ENCODE assay signal across 11 cellular contexts in genomic region chr4:7823416-7823824, GRCh38.
A peak's percentile ranks its signal among the peaks of the same experiment; 100 is the strongest.
DNase-seq lines count a peak whose midpoint lies in the region; ATAC-seq, FAIRE-seq and TF ChIP-seq lines count a peak whose summit lies in the region.
"Had no signal": no experiment of that assay in that cellular context is flagged by ENCODE, and none has a peak within 500 bp of the region (broad histone marks: within the 10 kb centered on the region; RNA-seq: fewer than 3 reads in every experiment).

No MANE protein-coding gene starts in this region.

- H3K79me2 ChIP-seq in parathyroid adenoma: no peaks in the 10 kb centered on the region

- peaks cover 23% of the 10 kb centered on the region for H3K4me1 Mint-ChIP-seq in activated T-helper 1 cell treated with anti-CD3 and anti-CD28 coated beads, Interleukin-12 subunit alpha, Interleukin-12 subunit beta, Interleukin-2, Interleukin-4 antibody, amounts not matched to agents 30 ng/mL and 10 ng/mL and 1 ng/mL, durations not matched to agents 14 hours and 24 hours and 36 hours (ENCODE audit: low read depth)

- ATAC-seq in A549 (peak; percentile 55 to 68; a peak in 5 of 6 replicates), left cardiac atrium (peak; percentile 70 to 87)

- peaks cover 72% of the 10 kb centered on the region for H3K4me1 ChIP-seq in A549
- peaks cover 17% of the 10 kb centered on the region for H3K4me1 ChIP-seq in parathyroid adenoma

- H3K27me3 ChIP-seq in WERI-Rb-1 (ENCODE audit: insufficient read depth, low read depth, severe bottlenecking) (no peaks in the 10 kb centered on the region), parathyroid adenoma (ENCODE audit: control insufficient read depth, insufficient read depth, low read length) (no peaks in the 10 kb centered on the region)

- H2AFZ ChIP-seq in parathyroid adenoma: no peak overlapping the region

- no peak for TF ChIP-seq RAD21 in A549 (conservative IDR thresholded peaks at IDR 0.05 in 1 of 2, IDR thresholded peaks at IDR 0.05 in 1 of 2)

- H3K27ac Mint-ChIP-seq in activated T-helper 1 cell treated with anti-CD3 and anti-CD28 coated beads, Interleukin-12 subunit alpha, Interleukin-12 subunit beta, Interleukin-2, Interleukin-4 antibody, amounts not matched to agents 30 ng/mL and 10 ng/mL and 1 ng/mL, durations not matched to agents 14 hours and 24 hours and 36 hours: no peak overlapping the region

- FAIRE-seq in A549 (lab: Jason Lieb, UNC): no peak

- peaks cover 4% of the 10 kb centered on the region for H3K36me3 ChIP-seq in WERI-Rb-1
- H3K36me3 ChIP-seq in parathyroid adenoma (ENCODE audit: control insufficient read depth, insufficient read depth, low read length): no peaks in the 10 kb centered on the region

- POLR2A ChIA-PET in A549 (lab: Yijun Ruan, JAX): no interaction called here

- H3K27me3 Mint-ChIP-seq in activated T-helper 1 cell treated with anti-CD3 and anti-CD28 coated beads, Interleukin-12 subunit alpha, Interleukin-12 subunit beta, Interleukin-2, Interleukin-4 antibody, amounts not matched to agents 30 ng/mL and 10 ng/mL and 1 ng/mL, durations not matched to agents 14 hours and 24 hours and 36 hours (ENCODE audit: insufficient read depth): peaks cover 6% of the 10 kb centered on the region

- DNase-seq in A549 (ENCODE audit: low read depth in 1 of 2, low spot score in 1 of 2) (peak in 1 of 2 experiments; percentile 51), WERI-Rb-1 (peak; percentile 90), left cardiac atrium (peak; percentile 89), NCI-H226 (no peak), GM03348 (ENCODE audit: low spot score) (no peak), GM13977 (ENCODE audit: low spot score) (no peak)
- no peak for DNase-seq in activated T-helper 1 cell treated with anti-CD3 and anti-CD28 coated beads, Interleukin-12 subunit alpha, Interleukin-12 subunit beta, Interleukin-2, Interleukin-4 antibody, amounts not matched to agents 30 ng/mL and 10 ng/mL and 1 ng/mL, durations not matched to agents 14 hours and 24 hours and 36 hours (ENCODE audit: low spot score)
- DNase-seq: erythroblast, NCI-H2029 treated with DMSO at 0.1 percent for 48 hours, T-helper 9 cell had no signal

- no peaks in the 10 kb centered on the region for H3K9me3 ChIP-seq in A549
- no peaks in the 10 kb centered on the region for H3K9me3 ChIP-seq in WERI-Rb-1 (ENCODE audit: severe bottlenecking)
- no peaks in the 10 kb centered on the region for H3K9me3 ChIP-seq in parathyroid adenoma (ENCODE audit: control insufficient read depth, low read length)

- TF ChIP-seq CTCF in A549 (IDR thresholded peaks at IDR 0.05) (no peak), WERI-Rb-1 (IDR thresholded peaks at IDR 0.05; ENCODE audit: low read depth, low read length) (no peak), parathyroid adenoma (IDR thresholded peaks at IDR 0.05) (no peak), GM13977 (IDR thresholded peaks at IDR 0.05; ENCODE audit: extremely low read depth, insufficient read depth, missing control alignments) (no peak)

- in situ Hi-C loops in GM13977 (cut with MboI; ENCODE audit: low pct_unique_long_range_greater_than_20kb, low sequenced_read_pairs, unreplicated experiment): no loop called here

- peak overlapping the region; percentile 82 for H3K4me2 ChIP-seq in A549
- no peak overlapping the region for H3K4me2 ChIP-seq in parathyroid adenoma (ENCODE audit: low read length)

- no peak for TF ChIP-seq EP300 in A549 (IDR thresholded peaks at IDR 0.05)

- 22% methylated on average over 9 of the region's 9 CpGs for whole genome bisulfite sequencing in A549 (ENCODE audit: missing lambda C conversion rate)

- no peak overlapping the region for H3K4me3 ChIP-seq in A549
- H3K4me3 ChIP-seq in WERI-Rb-1 (ENCODE audit: low read depth, low read length): no peak overlapping the region
- H3K4me3 ChIP-seq in parathyroid adenoma (ENCODE audit: low read depth, low read length): no peak overlapping the region

- no peak overlapping the region for H3K4me3 Mint-ChIP-seq in activated T-helper 1 cell treated with anti-CD3 and anti-CD28 coated beads, Interleukin-12 subunit alpha, Interleukin-12 subunit beta, Interleukin-2, Interleukin-4 antibody, amounts not matched to agents 30 ng/mL and 10 ng/mL and 1 ng/mL, durations not matched to agents 14 hours and 24 hours and 36 hours

- H3K27ac ChIP-seq in A549 (peak overlapping the region; percentile 84 to 85), WERI-Rb-1 (peak overlapping the region; percentile 43), parathyroid adenoma (peak overlapping the region; percentile 65)

- H3K9me3 Mint-ChIP-seq in activated T-helper 1 cell treated with anti-CD3 and anti-CD28 coated beads, Interleukin-12 subunit alpha, Interleukin-12 subunit beta, Interleukin-2, Interleukin-4 antibody, amounts not matched to agents 30 ng/mL and 10 ng/mL and 1 ng/mL, durations not matched to agents 14 hours and 24 hours and 36 hours: no peaks in the 10 kb centered on the region

- intact Hi-C loops in left cardiac atrium (cut with DNase I): no loop called here
- intact Hi-C loops in activated T-helper 1 cell treated with anti-CD3 and anti-CD28 coated beads, Interleukin-12 subunit alpha, Interleukin-12 subunit beta, Interleukin-2, Interleukin-4 antibody, amounts not matched to agents 30 ng/mL and 10 ng/mL and 1 ng/mL, durations not matched to agents 14 hours and 24 hours and 36 hours (cut with micrococcal nuclease): no loop called here

- peaks cover 15% of the 10 kb centered on the region for H3K36me3 Mint-ChIP-seq in activated T-helper 1 cell treated with anti-CD3 and anti-CD28 coated beads, Interleukin-12 subunit alpha, Interleukin-12 subunit beta, Interleukin-2, Interleukin-4 antibody, amounts not matched to agents 30 ng/mL and 10 ng/mL and 1 ng/mL, durations not matched to agents 14 hours and 24 hours and 36 hours (ENCODE audit: low read depth)

- H3K9ac ChIP-seq in parathyroid adenoma: no peak overlapping the region

- CTCF ChIA-PET in A549 (lab: Yijun Ruan, JAX): interaction anchor here (0.7 to 1.3 kb wide), 5 partner anchors 8 to 53 kb away, joined by 3 read pairs; no protein-coding TSS in a partner anchor

- no peak for TF ChIP-seq POLR2A in A549 (IDR thresholded peaks at IDR 0.05; ENCODE audit: low read length)

TF ChIP-seq in A549, 52 proteins besides CTCF, POLR2A, EP300 and RAD21 (continues in another document):
- TF ChIP-seq MYC (IDR thresholded peaks at IDR 0.05; ENCODE audit: borderline replicate concordance, low read length): no peak
- no peak for TF ChIP-seq EHMT2 (IDR thresholded peaks at IDR 0.05; ENCODE audit: low read depth)
- no peak for TF ChIP-seq RFX5 (IDR thresholded peaks at IDR 0.05)
- TF ChIP-seq USF2 (IDR thresholded peaks at IDR 0.05): no peak
- TF ChIP-seq ELK1 (IDR thresholded peaks at IDR 0.05; ENCODE audit: low read depth, low read length): no peak
- TF ChIP-seq CEBPB (IDR thresholded peaks at IDR 0.05): no peak
- TF ChIP-seq FOXS1 (CRISPR knock-in tag; IDR thresholded peaks at IDR 0.05): no peak
- no peak for TF ChIP-seq RNF2 (IDR thresholded peaks at IDR 0.05; ENCODE audit: borderline replicate concordance, low read depth)
- no peak for TF ChIP-seq CHD4 (IDR thresholded peaks at IDR 0.05; ENCODE audit: borderline replicate concordance)
- TF ChIP-seq CBX2 (IDR thresholded peaks at IDR 0.05; ENCODE audit: borderline replicate concordance, low read depth): no peak
- no peak for TF ChIP-seq TFCP2L1 (CRISPR knock-in tag; IDR thresholded peaks at IDR 0.05)
- no peak for TF ChIP-seq ZSCAN20 (CRISPR knock-in tag; IDR thresholded peaks at IDR 0.05)
- no peak for TF ChIP-seq JUNB (IDR thresholded peaks at IDR 0.05)
- no peak for TF ChIP-seq REST (IDR thresholded peaks at IDR 0.05)
- no peak for TF ChIP-seq MAFK (IDR thresholded peaks at IDR 0.05; ENCODE audit: partially characterized antibody)

Comparison
In these comparisons a context has a peak if more than half of its experiments do, and no peak if none do; other contexts are left out.
1. DNase-seq: peak in WERI-Rb-1 (single experiment) and left cardiac atrium (single experiment); none in NCI-H226 (single experiment), GM03348 (single experiment), GM13977 (single experiment) and activated T-helper 1 cell treated with anti-CD3 and anti-CD28 coated beads, Interleukin-12 subunit alpha, Interleukin-12 subunit beta, Interleukin-2, Interleukin-4 antibody, amounts not matched to agents 30 ng/mL and 10 ng/mL and 1 ng/mL, durations not matched to agents 14 hours and 24 hours and 36 hours (single experiment).
2. Peak in every context shown above with its lines, with median percentiles within 50 percentile points of each other: H3K27ac ChIP-seq.